ENCODE assay signal across 9 cellular contexts in genomic region chrX:69027181-69028005, GRCh38.
DNase-seq lines count a peak whose midpoint lies in the region; ATAC-seq and TF ChIP-seq lines count a peak whose summit lies in the region.
"Had no signal": no experiment of that assay in that cellular context is flagged by ENCODE, and none has a peak within 500 bp of the region (broad histone marks: within the 10 kb centered on the region; RNA-seq: fewer than 3 reads in every experiment).

No MANE protein-coding gene starts in this region.

- H3K36me3 ChIP-seq in brain microvascular endothelial cell (replicated peaks), result no peaks in the 10 kb centered on the region

- no peak overlapping the region for H3K4me3 ChIP-seq in brain microvascular endothelial cell (ENCODE audit: low read depth, low read length)

- peak; percentile 47 for ATAC-seq in HG02588 (IDR thresholded peaks at IDR 0.05; ENCODE audit: unreplicated experiment)
- ATAC-seq in HG02970 (IDR thresholded peaks at IDR 0.05; ENCODE audit: low FRiP score, unreplicated experiment), result no peak
- no peak for ATAC-seq in natural killer cell treated with Interleukin-12 subunit alpha and Interleukin-12 subunit beta and Interleukin-15 and Interleukin-18, amount 100 ng/mL, for 72 hours
- ATAC-seq in HG03460 (IDR thresholded peaks at IDR 0.05; ENCODE audit: unreplicated experiment), result no peak

- H3K27ac ChIP-seq in brain microvascular endothelial cell, result peak overlapping the region; percentile 55

- no peaks in the 10 kb centered on the region for H3K27me3 ChIP-seq in brain microvascular endothelial cell (replicated peaks)

- peaks cover 0 to 2% of the 10 kb centered on the region in 2 donors for H3K4me1 Mint-ChIP-seq in natural killer cell treated with Interleukin-12 subunit alpha and Interleukin-12 subunit beta and Interleukin-15 and Interleukin-18, amount 100 ng/mL, for 72 hours (ENCODE audit: low read depth in 2 of 2)

- no peaks in the 10 kb centered on the region for H3K27me3 Mint-ChIP-seq in natural killer cell treated with Interleukin-12 subunit alpha and Interleukin-12 subunit beta and Interleukin-15 and Interleukin-18, amount 100 ng/mL, for 72 hours

- DNase-seq in Daoy (ENCODE audit: low read depth), result peak; percentile 68
- peak; percentile 71 for DNase-seq in brain microvascular endothelial cell
- DNase-seq in mucosa of gallbladder (ENCODE audit: low spot score), result peak; percentile 64
- no peak for DNase-seq in natural killer cell treated with Interleukin-12 subunit alpha and Interleukin-12 subunit beta and Interleukin-15 and Interleukin-18, amount 100 ng/mL, for 72 hours (ENCODE audit: low spot score)
- no peak for DNase-seq in NCI-H128 (lab: John Stamatoyannopoulos, UW; ENCODE audit: unreplicated experiment)
- DNase-seq: activated T-cell treated with anti-CD3 and anti-CD28 coated beads, Interleukin-2, amount 50 U/mL, for 72 hours had no signal

- no peak overlapping the region for H3K4me3 Mint-ChIP-seq in natural killer cell treated with Interleukin-12 subunit alpha and Interleukin-12 subunit beta and Interleukin-15 and Interleukin-18, amount 100 ng/mL, for 72 hours
- H3K4me3 Mint-ChIP-seq: activated T-cell treated with anti-CD3 and anti-CD28 coated beads, Interleukin-2, amount 50 U/mL, for 72 hours had no signal

- in situ Hi-C loops in brain microvascular endothelial cell (cut with HindIII; ENCODE audit: low pct_ligation_motif_present, low sequenced_read_pairs), result no loop called here

- H3K27ac Mint-ChIP-seq in natural killer cell treated with Interleukin-12 subunit alpha and Interleukin-12 subunit beta and Interleukin-15 and Interleukin-18, amount 100 ng/mL, for 72 hours, result no peak overlapping the region
- H3K27ac Mint-ChIP-seq: activated T-cell treated with anti-CD3 and anti-CD28 coated beads, Interleukin-2, amount 50 U/mL, for 72 hours had no signal

- no peaks in the 10 kb centered on the region for H3K36me3 Mint-ChIP-seq in natural killer cell treated with Interleukin-12 subunit alpha and Interleukin-12 subunit beta and Interleukin-15 and Interleukin-18, amount 100 ng/mL, for 72 hours

- no peak for TF ChIP-seq CTCF in brain microvascular endothelial cell (IDR thresholded peaks at IDR 0.05; ENCODE audit: low read depth, low read length, missing control alignments)

- no peaks in the 10 kb centered on the region for H3K9me3 Mint-ChIP-seq in natural killer cell treated with Interleukin-12 subunit alpha and Interleukin-12 subunit beta and Interleukin-15 and Interleukin-18, amount 100 ng/mL, for 72 hours
- H3K9me3 Mint-ChIP-seq: activated T-cell treated with anti-CD3 and anti-CD28 coated beads, Interleukin-2, amount 50 U/mL, for 72 hours had no signal

Comparison
In these comparisons a context has a peak if more than half of its experiments do, and no peak if none do; other contexts are left out.
1. DNase-seq: peak in Daoy (single experiment), brain microvascular endothelial cell (single experiment) and mucosa of gallbladder (single experiment); none in natural killer cell treated with Interleukin-12 subunit alpha and Interleukin-12 subunit beta and Interleukin-15 and Interleukin-18, amount 100 ng/mL, for 72 hours (single experiment) and NCI-H128 (single experiment).